Comparison of ENCODE assay signal across 14 cellular contexts in genomic region chr15:89329329-89330084, GRCh38. TPM values are rescaled to one million over a fixed set of nuclear protein-coding genes. Genes with fewer than 3 reads are reported as not detected.
DNase-seq lines count a peak whose midpoint lies in the region; ATAC-seq and TF ChIP-seq lines count a peak whose summit lies in the region.
"Had no signal": no experiment of that assay in that cellular context is flagged by ENCODE, and none has a peak within 500 bp of the region (broad histone marks: within the 10 kb centered on the region; RNA-seq: fewer than 3 reads in every experiment).

No MANE protein-coding gene starts in this region.

- intact Hi-C loops in activated CD8-positive, alpha-beta T cell treated with anti-CD3 and anti-CD28 coated beads for 36 hours (cut with micrococcal nuclease) = no loop called here

- no peak for TF ChIP-seq CTCF in activated CD8-positive, alpha-beta T cell treated with anti-CD3 and anti-CD28 coated beads for 36 hours (IDR thresholded peaks at IDR 0.05)

- DNase-seq in activated gamma-delta T cell treated with Interleukin-2 at 50 U/mL for 16 hours = peak; percentile 36
- no peak for DNase-seq in activated gamma-delta T cell (lab: John Stamatoyannopoulos, UW)
- DNase-seq in activated CD8-positive, alpha-beta T cell treated with anti-CD3 and anti-CD28 coated beads for 36 hours = peak; percentile 66
- no peak for DNase-seq in T-helper 9 cell
- no peak for DNase-seq in HPDE6-E6E7 (ENCODE audit: extremely low spot score)
- DNase-seq: H7, left cardiac atrium, NCI-H1048, PC-3 had no signal

- H3K27ac Mint-ChIP-seq in activated CD8-positive, alpha-beta T cell treated with anti-CD3 and anti-CD28 coated beads for 36 hours = peak overlapping the region; percentile 82
- H3K27ac Mint-ChIP-seq: neural progenitor cell had no signal

- peaks cover 74% of the 10 kb centered on the region for H3K36me3 Mint-ChIP-seq in activated CD8-positive, alpha-beta T cell treated with anti-CD3 and anti-CD28 coated beads for 36 hours (ENCODE audit: low read depth)

- peaks cover 37 to 49% of the 10 kb centered on the region in 2 donors for H3K4me1 ChIP-seq in mucosa of rectum (ENCODE audit: control insufficient read depth in 2 of 2, insufficient read depth in 2 of 2, low read length in 2 of 2)

- ATAC-seq in activated CD8-positive, alpha-beta T cell treated with anti-CD3 and anti-CD28 coated beads for 36 hours = peak; percentile 55
- ATAC-seq in HG02610 (IDR thresholded peaks at IDR 0.05; ENCODE audit: unreplicated experiment) = no peak
- ATAC-seq: left cardiac atrium, PC-3 had no signal

- H3K4me3 Mint-ChIP-seq in activated CD8-positive, alpha-beta T cell treated with anti-CD3 and anti-CD28 coated beads for 36 hours = peak overlapping the region; percentile 53
- H3K4me3 Mint-ChIP-seq: neural progenitor cell had no signal

- H3K9me3 Mint-ChIP-seq in activated CD8-positive, alpha-beta T cell treated with anti-CD3 and anti-CD28 coated beads for 36 hours = no peaks in the 10 kb centered on the region
- H3K9me3 Mint-ChIP-seq: neural progenitor cell had no signal

- peaks cover 68 to 81% of the 10 kb centered on the region in 2 donors for H3K36me3 ChIP-seq in mucosa of rectum (ENCODE audit: control insufficient read depth in 2 of 2, insufficient read depth in 2 of 2, low read length in 2 of 2)

- H3K27ac ChIP-seq in mucosa of rectum (ENCODE audit: low read depth in 2 of 2, low read length in 2 of 2) (peak overlapping the region; percentile 59 to 64), temporal lobe (ENCODE audit: low read depth, low read length) (peak overlapping the region; percentile 5)
- H3K27ac ChIP-seq: neural progenitor cell had no signal

- peaks cover 50% of the 10 kb centered on the region for H3K4me1 Mint-ChIP-seq in activated CD8-positive, alpha-beta T cell treated with anti-CD3 and anti-CD28 coated beads for 36 hours (ENCODE audit: low read depth)

- CTCF ChIA-PET in activated CD8-positive, alpha-beta T cell treated with anti-CD3 and anti-CD28 coated beads for 36 hours (lab: Charles Lee) = interaction anchor here (0.6 to 12.7 kb wide), 6 partner anchors 9 to 123 kb away, joined by 3 to 116 read pairs (median 7); no protein-coding TSS in a partner anchor

- H3K27me3 Mint-ChIP-seq in activated CD8-positive, alpha-beta T cell treated with anti-CD3 and anti-CD28 coated beads for 36 hours = no peaks in the 10 kb centered on the region

- POLR2A ChIA-PET in activated CD8-positive, alpha-beta T cell treated with anti-CD3 and anti-CD28 coated beads for 36 hours (lab: Charles Lee) = interaction anchor here (0.5 to 11.7 kb wide), 8 partner anchors 9 to 84 kb away, joined by 3 to 128 read pairs (median 3); no protein-coding TSS in a partner anchor

- H3K27me3 ChIP-seq in mucosa of rectum (ENCODE audit: control insufficient read depth in 2 of 2, insufficient read depth in 2 of 2, low read length in 2 of 2) = no peaks in the 10 kb centered on the region
- H3K27me3 ChIP-seq: neural progenitor cell had no signal

- H3K9me3 ChIP-seq in mucosa of rectum (ENCODE audit: control insufficient read depth in 2 of 2, low read length in 2 of 2) = no peaks in the 10 kb centered on the region

- peak overlapping the region; percentile 17 to 27 for H3K9ac ChIP-seq in mucosa of rectum (ENCODE audit: low read depth in 1 of 2, low read length in 2 of 2)
- H3K9ac ChIP-seq: neural progenitor cell had no signal

- no peak overlapping the region for H3K4me3 ChIP-seq in mucosa of rectum (ENCODE audit: low read length in 2 of 2)
- H3K4me3 ChIP-seq: neural progenitor cell, smooth muscle cell had no signal

RNA-seq across cellular contexts. Expression of gene POLG, which starts 5.1 kb away (rescaled TPM):
- 100 to 1,000 TPM; 101 to 106 TPM for total RNA-seq in activated CD8-positive, alpha-beta T cell treated with anti-CD3 and anti-CD28 coated beads for 36 hours
- total RNA-seq in temporal lobe = 27.5 TPM

Comparison
In these comparisons a context has a peak if more than half of its experiments do, and no peak if none do; other contexts are left out.
1. DNase-seq: peak in activated gamma-delta T cell treated with Interleukin-2 at 50 U/mL for 16 hours (single experiment) and activated CD8-positive, alpha-beta T cell treated with anti-CD3 and anti-CD28 coated beads for 36 hours (single experiment); none in activated gamma-delta T cell (single experiment), T-helper 9 cell (single experiment) and HPDE6-E6E7 (single experiment).